17 cellular contexts compared by ENCODE assay signal in genomic region chr5:598564-598890, GRCh38. TPM values are rescaled to one million over a fixed set of nuclear protein-coding genes. Genes with fewer than 3 reads are reported as not detected.
DNase-seq lines count a peak whose midpoint lies in the region; ATAC-seq, FAIRE-seq and TF ChIP-seq lines count a peak whose summit lies in the region.
"Had no signal": no experiment of that assay in that cellular context is flagged by ENCODE, and none has a peak within 500 bp of the region (broad histone marks: within the 10 kb centered on the region; RNA-seq: fewer than 3 reads in every experiment).

No MANE protein-coding gene starts in this region.

- dilution Hi-C loops in endothelial cell of umbilical vein (cut with MboI; ENCODE audit: extremely low pct_ligation_motif_present, low sequenced_read_pairs), result no loop called here

- 57 to 60% methylated on average over 13 to 14 of the region's 14 CpGs for WGBS in GM23248 (ENCODE audit: low coverage in 1 of 2, low lambda C conversion rate in 2 of 2, missing lambda C conversion rate in 2 of 2), 2 experiments

- no peaks in the 10 kb centered on the region for H3F3A ChIP-seq in GM23248 (ENCODE audit: insufficient read depth)

- CTCF ChIA-PET in endothelial cell of umbilical vein (lab: Charles Lee) (no interaction called here), HEK293T (lab: Yijun Ruan, JAX) (no interaction called here)

- TF ChIP-seq CTCF in endothelial cell of umbilical vein (IDR thresholded peaks at IDR 0.05; ENCODE audit: extremely low read depth in 1 of 2, insufficient read depth in 1 of 2, low read depth in 1 of 2, low read length in 2 of 2), result no peak

- H3K9me3 Mint-ChIP-seq in activated T-cell treated with anti-CD3 and anti-CD28 coated beads, Interleukin-2, amount 50 U/mL, for 24 hours, result no peaks in the 10 kb centered on the region
- no peaks in the 10 kb centered on the region for H3K9me3 Mint-ChIP-seq in activated T-cell treated with anti-CD3 and anti-CD28 coated beads, Interleukin-2, amount 50 U/mL, for 4 hours

- H4K20me1 ChIP-seq in endothelial cell of umbilical vein (replicated peaks; ENCODE audit: control insufficient read depth, extremely low read depth, insufficient read depth, low read length), result no peaks in the 10 kb centered on the region
- H4K20me1 ChIP-seq in GM23248 (ENCODE audit: insufficient read depth), result no peaks in the 10 kb centered on the region

- H3K27me3 ChIP-seq in endothelial cell of umbilical vein (ENCODE audit: control insufficient read depth in 2 of 2, insufficient read depth in 2 of 2, low read length in 2 of 2) (peaks cover 9 to 28% of the 10 kb centered on the region in 2 experiments), GM23248 (replicated peaks; ENCODE audit: insufficient read depth) (peaks cover 55% of the 10 kb centered on the region)

- no TSS peak for BruUV-seq in endothelial cell of umbilical vein (replicated peaks; lab: Mats Ljungman, UMichigan)

- H3K4me1 ChIP-seq in endothelial cell of umbilical vein (ENCODE audit: control insufficient read depth, extremely low read depth, insufficient read depth, low read length) (no peaks in the 10 kb centered on the region), GM23248 (ENCODE audit: insufficient read depth) (no peaks in the 10 kb centered on the region)

- H2AFZ ChIP-seq in endothelial cell of umbilical vein (ENCODE audit: low read depth, low read length) (no peak overlapping the region), GM23248 (no peak overlapping the region)

- H3K4me3 ChIP-seq in endothelial cell of umbilical vein (replicated peaks in 1 of 3; ENCODE audit: insufficient read depth in 1 of 3, low read depth in 1 of 3, low read length in 3 of 3), result no peak overlapping the region
- H3K4me3 ChIP-seq in GM23248, result no peak overlapping the region

- H3K4me1 Mint-ChIP-seq in activated T-cell treated with anti-CD3 and anti-CD28 coated beads, Interleukin-2, amount 50 U/mL, for 24 hours (ENCODE audit: low read depth), result peaks cover 3% of the 10 kb centered on the region
- peaks cover 6% of the 10 kb centered on the region for H3K4me1 Mint-ChIP-seq in activated T-cell treated with anti-CD3 and anti-CD28 coated beads, Interleukin-2, amount 50 U/mL, for 4 hours (ENCODE audit: low read depth)

- no peaks in the 10 kb centered on the region for H3K9me2 ChIP-seq in GM23248 (ENCODE audit: insufficient read depth)

- intact Hi-C loops in endothelial cell of umbilical vein (cut with micrococcal nuclease), result no loop called here

- no peak overlapping the region for H3K27ac Mint-ChIP-seq in activated T-cell treated with anti-CD3 and anti-CD28 coated beads, Interleukin-2, amount 50 U/mL, for 24 hours

- H3K79me2 ChIP-seq in endothelial cell of umbilical vein (ENCODE audit: control insufficient read depth, insufficient read depth, low read length) (no peaks in the 10 kb centered on the region), GM23248 (ENCODE audit: insufficient read depth) (no peaks in the 10 kb centered on the region)

- no peaks in the 10 kb centered on the region for H3K9me1 ChIP-seq in endothelial cell of umbilical vein (replicated peaks; ENCODE audit: control insufficient read depth, extremely low read depth, insufficient read depth, low read length)

- in situ Hi-C loops in GM23248 (cut with MboI), result no loop called here

- no peak for TF ChIP-seq POLR2A in endothelial cell of umbilical vein (IDR thresholded peaks at IDR 0.05; ENCODE audit: low read depth, low read length)

- FAIRE-seq in endothelial cell of umbilical vein (lab: Jason Lieb, UNC), result no peak
- FAIRE-seq: A204.1 had no signal

- no peaks in the 10 kb centered on the region for H3K36me3 Mint-ChIP-seq in activated T-cell treated with anti-CD3 and anti-CD28 coated beads, Interleukin-2, amount 50 U/mL, for 24 hours (ENCODE audit: low read depth)
- H3K36me3 Mint-ChIP-seq in activated T-cell treated with anti-CD3 and anti-CD28 coated beads, Interleukin-2, amount 50 U/mL, for 4 hours (ENCODE audit: insufficient read depth), result no peaks in the 10 kb centered on the region

- POLR2A ChIA-PET in endothelial cell of umbilical vein (lab: Charles Lee) (no interaction called here), HEK293T (lab: Yijun Ruan, JAX) (no interaction called here)

- ATAC-seq in activated T-cell treated with anti-CD3 and anti-CD28 coated beads, Interleukin-2, amount 50 U/mL, for 4 hours, result no peak
- ATAC-seq: HCT116 had no signal

- no peaks in the 10 kb centered on the region for H3K36me3 ChIP-seq in endothelial cell of umbilical vein (ENCODE audit: control insufficient read depth in 2 of 2, extremely low read depth in 1 of 2, insufficient read depth in 2 of 2, low read length in 2 of 2)
- no peaks in the 10 kb centered on the region for H3K36me3 ChIP-seq in GM23248 (ENCODE audit: low read depth)

- peak; percentile 22 for DNase-seq in activated T-cell treated with anti-CD3 and anti-CD28 coated beads, Interleukin-2, amount 50 U/mL, for 24 hours
- DNase-seq in activated T-cell treated with anti-CD3 and anti-CD28 coated beads, Interleukin-2, amount 50 U/mL, for 4 hours, result no peak
- DNase-seq in NCI-H748 treated with DMSO at 0.1 percent for 48 hours (lab: John Stamatoyannopoulos, UW), result peak; percentile 51
- DNase-seq in endothelial cell of umbilical vein (ENCODE audit: low read depth, low spot score), result no peak
- peak; percentile 20 for DNase-seq in stimulated activated CD8-positive, alpha-beta memory T cell treated with anti-CD3 and anti-CD28 coated beads, Interleukin-4, amount 100 ng/mL, for 48 hours
- no peak for DNase-seq in stimulated activated CD4-positive, alpha-beta T cell treated with anti-CD3 and anti-CD28 coated beads, Interleukin-4, amount 100 ng/mL, for 1 hour
- no peak for DNase-seq in HEK293T (ENCODE audit: extremely low spot score)
- DNase-seq in GM23248, result no peak
- DNase-seq: KBM-7, NCI-H1092 treated with DMSO at 0.1 percent for 48 hours, NCI-H1694, NCI-H2171 treated with DMSO at 0.1 percent for 48 hours, NCI-H524, RPMI8226 had no signal

- H3K27ac ChIP-seq in endothelial cell of umbilical vein (ENCODE audit: insufficient read depth, low read depth, low read length) (no peak overlapping the region), GM23248 (no peak overlapping the region)
- H3K27ac ChIP-seq: C4-2B had no signal

- H3K27me3 Mint-ChIP-seq in activated T-cell treated with anti-CD3 and anti-CD28 coated beads, Interleukin-2, amount 50 U/mL, for 24 hours, result peaks cover 47% of the 10 kb centered on the region
- H3K27me3 Mint-ChIP-seq in activated T-cell treated with anti-CD3 and anti-CD28 coated beads, Interleukin-2, amount 50 U/mL, for 4 hours (ENCODE audit: low read depth), result peaks cover 27% of the 10 kb centered on the region

- H3K9ac ChIP-seq in endothelial cell of umbilical vein (replicated peaks; ENCODE audit: extremely low read depth, insufficient read depth, low read length) (no peak overlapping the region), GM23248 (no peak overlapping the region)

- H3K4me3 Mint-ChIP-seq in activated T-cell treated with anti-CD3 and anti-CD28 coated beads, Interleukin-2, amount 50 U/mL, for 24 hours, result no peak overlapping the region
- H3K4me3 Mint-ChIP-seq in activated T-cell treated with anti-CD3 and anti-CD28 coated beads, Interleukin-2, amount 50 U/mL, for 4 hours, result no peak overlapping the region

- H3K9me3 ChIP-seq in endothelial cell of umbilical vein (replicated peaks; ENCODE audit: control insufficient read depth, insufficient read depth, low read length) (no peaks in the 10 kb centered on the region), GM23248 (ENCODE audit: low read depth) (no peaks in the 10 kb centered on the region)

- H3K4me2 ChIP-seq in endothelial cell of umbilical vein (ENCODE audit: insufficient read depth, low read length), result no peak overlapping the region
- H3K4me2 ChIP-seq in GM23248 (ENCODE audit: unreplicated experiment), result no peak overlapping the region

TF ChIP-seq in endothelial cell of umbilical vein, 7 proteins besides CTCF, POLR2A, EP300 and RAD21:
- TF ChIP-seq EZH2 (IDR thresholded peaks at IDR 0.05; ENCODE audit: borderline replicate concordance, low read depth, low read length, severe bottlenecking), result peak; percentile 2
- no peak for TF ChIP-seq GATA2 (IDR thresholded peaks at IDR 0.05; ENCODE audit: insufficient read depth, insufficient read length, low read depth, low read length)

TF ChIP-seq in HEK293T, 16 proteins besides CTCF, POLR2A, EP300 and RAD21:
- TF ChIP-seq SP1 (IDR thresholded peaks at IDR 0.05), result no peak
- TF ChIP-seq FOXA1 (IDR thresholded peaks at IDR 0.05), result no peak
- no peak for TF ChIP-seq L3MBTL2 (conservative IDR thresholded peaks at IDR 0.05)
- no peak for TF ChIP-seq FOXK2 (IDR thresholded peaks at IDR 0.05)
- TF ChIP-seq ZNF384 (IDR thresholded peaks at IDR 0.05), result no peak
- no peak for TF ChIP-seq CTBP1 (IDR thresholded peaks at IDR 0.05; ENCODE audit: borderline replicate concordance)
- TF ChIP-seq ARNT (IDR thresholded peaks at IDR 0.05), result no peak

RNA-seq across cellular contexts. Expression of gene CEP72, which starts 13.6 kb away (rescaled TPM):
- 10 to 100 TPM; 19.7 to 20.4 (median 19.9) TPM for total RNA-seq in activated T-cell treated with anti-CD3 and anti-CD28 coated beads, Interleukin-2, amount 50 U/mL, for 4 hours
- total RNA-seq in endothelial cell of umbilical vein, result 9.5 and 9.6 TPM in 2 replicates
- polyA plus RNA-seq in endothelial cell of umbilical vein (2.5 and 2.9 TPM in 2 replicates), GM23248 (2016; fragmentation: Nextera tagmentation; extraction: Ambion mirVana) (1.7 and 2.4 TPM in 2 replicates)
- 3.1 and 3.6 TPM in 2 replicates for polyA plus RNA-seq in endothelial cell of umbilical vein (2011; cell fraction: cytosol; rRNA removed)
- polyA plus RNA-seq in endothelial cell of umbilical vein (2011; cell fraction: nucleus; rRNA removed), result 9.5 and 10.5 TPM in 2 replicates
- polyA plus RNA-seq in endothelial cell of umbilical vein (2012), result 1.3 and 2.9 TPM in 2 replicates
- 4.4 and 5.9 TPM in 2 replicates for polyA minus RNA-seq in endothelial cell of umbilical vein
- 52.2 TPM for polyA minus RNA-seq in endothelial cell of umbilical vein (2011; cell fraction: cytosol; rRNA and poly(A)+ RNA removed)
- polyA minus RNA-seq in endothelial cell of umbilical vein (2011; cell fraction: nucleus; rRNA and poly(A)+ RNA removed), result 7.2 and 9.5 TPM in 2 replicates
- 1.7 and 7.2 TPM in 2 replicates for total RNA-seq in GM23248 (2014; rRNA removed; shearing (Covaris generic))

Comparison
In these comparisons a context has a peak if more than half of its experiments do, and no peak if none do; other contexts are left out.
1. DNase-seq: peak in activated T-cell treated with anti-CD3 and anti-CD28 coated beads, Interleukin-2, amount 50 U/mL, for 24 hours (single experiment), NCI-H748 treated with DMSO at 0.1 percent for 48 hours (single experiment) and stimulated activated CD8-positive, alpha-beta memory T cell treated with anti-CD3 and anti-CD28 coated beads, Interleukin-4, amount 100 ng/mL, for 48 hours (single experiment); none in activated T-cell treated with anti-CD3 and anti-CD28 coated beads, Interleukin-2, amount 50 U/mL, for 4 hours (single experiment), endothelial cell of umbilical vein (single experiment), stimulated activated CD4-positive, alpha-beta T cell treated with anti-CD3 and anti-CD28 coated beads, Interleukin-4, amount 100 ng/mL, for 1 hour (single experiment), HEK293T (single experiment) and GM23248 (single experiment).